ENCODE assay signal across 8 cellular contexts in the genomic region with DNA sequence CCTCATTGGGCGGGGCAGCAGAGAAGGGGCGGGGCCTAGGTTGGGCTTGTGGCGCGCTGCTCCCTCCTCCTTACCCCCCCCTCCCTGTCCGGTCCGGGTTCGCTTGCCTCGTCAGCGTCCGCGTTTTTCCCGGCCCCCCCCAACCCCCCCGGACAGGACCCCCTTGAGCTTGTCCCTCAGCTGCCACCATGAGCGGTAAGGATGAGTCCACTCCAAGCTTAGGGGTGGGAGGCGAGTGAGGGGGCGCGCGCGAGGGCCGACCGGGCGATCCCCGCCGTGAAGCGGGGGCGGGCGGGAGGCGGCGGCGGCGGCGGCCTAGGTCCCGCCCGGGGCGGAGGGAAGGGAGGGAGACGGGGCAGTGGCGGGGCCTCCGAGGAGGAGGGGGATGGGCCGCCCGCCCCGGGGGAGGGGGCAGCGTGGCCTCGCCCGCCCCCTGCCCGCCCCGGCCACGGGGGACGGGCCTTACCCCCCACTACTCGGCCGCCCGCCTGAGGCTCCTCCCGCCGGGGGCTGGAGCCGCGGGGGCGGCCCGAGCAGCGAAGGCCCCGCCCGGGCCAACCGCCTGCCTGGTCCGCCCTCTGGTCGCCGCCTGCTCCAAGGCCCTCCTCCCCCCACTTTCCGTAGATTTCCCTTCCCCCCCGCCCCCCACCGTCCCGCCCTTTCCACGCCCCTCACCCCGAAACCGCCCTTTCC. TPM values are rescaled to one million over a fixed set of nuclear protein-coding genes. Genes with fewer than 3 reads are reported as not detected.
DNase-seq lines count a peak whose midpoint lies in the region; ATAC-seq and TF ChIP-seq lines count a peak whose summit lies in the region.

A gene (plus strand): TSS at position 73 of the 693 bp plus-strand sequence. CDS start 116 bp downstream, at position 189.

- DNase-seq in NCI-H2107 (lab: John Stamatoyannopoulos, UW) = peak; percentile 87
- peak; percentile 95 for DNase-seq in UCSD-AML1 (lab: John Stamatoyannopoulos, UW; ENCODE audit: unreplicated experiment)
- peak; percentile 91 to 95 (median 93) for DNase-seq in body of pancreas

- H3K4me3 ChIP-seq in body of pancreas = peak within 1 kb of the TSS; percentile 3 to 38
- H3K4me3 ChIP-seq in iPS-11a (ENCODE audit: low read depth, low read length) = peak within 1 kb of the TSS; percentile 53
- peak within 1 kb of the TSS; percentile 75 for H3K4me3 ChIP-seq in skeletal muscle satellite cell (ENCODE audit: low read length)

- H3K27ac ChIP-seq in body of pancreas = peak within 1 kb of the TSS; percentile 96 to 99 (median 98)

- peaks cover 0 to 4% of the 10 kb centered on the region in 2 donors for H3K36me3 ChIP-seq in body of pancreas (replicated peaks in 1 of 2; ENCODE audit: insufficient read depth in 1 of 2, low read depth in 2 of 2)
- H3K36me3 ChIP-seq in skeletal muscle satellite cell (ENCODE audit: insufficient read depth, low read length) = peaks cover 22% of the 10 kb centered on the region

- TF ChIP-seq POLR2A in body of pancreas (IDR thresholded peaks at IDR 0.05) = peak in 1 of 3 donors; percentile 32

- H3K4me1 ChIP-seq in body of pancreas (peaks cover 54% of the 10 kb centered on the region), skeletal muscle satellite cell (ENCODE audit: control insufficient read depth, insufficient read depth, low read length) (peaks cover 38% of the 10 kb centered on the region)

- H3K27me3 ChIP-seq in body of pancreas = no peaks in the 10 kb centered on the region
- H3K27me3 ChIP-seq in skeletal muscle satellite cell (ENCODE audit: control insufficient read depth, insufficient read depth, low read length) = no peaks in the 10 kb centered on the region

- intact Hi-C loops in body of pancreas (cut with DNase I) = no loop called here

- TF ChIP-seq CTCF in body of pancreas (IDR thresholded peaks at IDR 0.05) = no peak

- ATAC-seq in GM18519 (IDR thresholded peaks at IDR 0.05; ENCODE audit: low FRiP score, unreplicated experiment) (peak; percentile 30), HG03045 (IDR thresholded peaks at IDR 0.05; ENCODE audit: unreplicated experiment) (peak; percentile 44), body of pancreas (peak; percentile 63), GM18870 (IDR thresholded peaks at IDR 0.05; ENCODE audit: unreplicated experiment) (no peak)

- no peaks in the 10 kb centered on the region for H3K9me3 ChIP-seq in body of pancreas
- H3K9me3 ChIP-seq in skeletal muscle satellite cell (replicated peaks; ENCODE audit: low read length) = no peaks in the 10 kb centered on the region

- 0% methylated on average over 11 to 45 of the region's 71 CpGs for WGBS in body of pancreas, 2 donors

- peak within 1 kb of the TSS; percentile 90 for H3K4me2 ChIP-seq in skeletal muscle satellite cell (ENCODE audit: low read length)

- H3K9ac ChIP-seq in skeletal muscle satellite cell (ENCODE audit: low read depth, low read length) = peak within 1 kb of the TSS; percentile 86

RNA-seq across cellular contexts. Expression of the gene that starts here (rescaled TPM):
- total RNA-seq in body of pancreas = 10 to 100 TPM; 16.8 to 24.6 TPM
- total RNA-seq in skeletal muscle satellite cell (2012; rRNA removed) = 23.8 and 27.5 TPM in 2 replicates

Comparison
In these comparisons a context has a peak if more than half of its experiments do, and no peak if none do; other contexts are left out.
1. H3K4me3 ChIP-seq: peak in every context shown above with its lines; median percentile 75 in skeletal muscle satellite cell; 53 in iPS-11a; 20 in body of pancreas.